In genomic region chr7:156139112-156139511, GRCh38 we compare ENCODE assay signal across 28 cellular contexts.
"Had no signal": no experiment of that assay in that cellular context is flagged by ENCODE, and none has a peak within 500 bp of the region (broad histone marks: within the 10 kb centered on the region; RNA-seq: fewer than 3 reads in every experiment).

No MANE protein-coding gene starts in this region.

- H3K4me3 ChIP-seq: stomach, suprapubic skin, testis, thoracic aorta, thyroid gland, tibial artery, tibial nerve, transverse colon, upper lobe of left lung, upper lobe of right lung, uterus had no signal

- H3K4me1 ChIP-seq: stomach, suprapubic skin, testis, thyroid gland, tibial artery, tibial nerve, transverse colon, upper lobe of left lung, upper lobe of right lung, uterus had no signal

- DNase-seq: stimulated activated CD4-positive, alpha-beta T cell treated with anti-CD3 and anti-CD28 coated beads, Interleukin-2, amount 100 ng/mL, for 48 hours; stimulated activated CD4-positive, alpha-beta T cell treated with anti-CD3 and anti-CD28 coated beads, Interleukin-4, amount 100 ng/mL, for 1 hour; stimulated activated CD4-positive, alpha-beta T cell treated with anti-CD3 and anti-CD28 coated beads, Interleukin-4, amount 100 ng/mL, for 24 hours; stimulated activated CD4-positive, alpha-beta T cell treated with anti-CD3 and anti-CD28 coated beads, Interleukin-4, amount 100 ng/mL, for 4 hours; stimulated activated CD8-positive, alpha-beta memory T cell treated with anti-CD3 and anti-CD28 coated beads, Interleukin-4, amount 100 ng/mL, for 48 hours; stimulated activated naive B cell treated with anti-CD40 and anti-IgM and Interleukin-4, amounts not matched to agents 10 μg/mL and 1 μg/mL and 100 μg/mL, for 72 hours; stimulated activated naive CD4-positive, alpha-beta T cell; stimulated activated naive CD4-positive, alpha-beta T cell treated with Interleukin-2 at 50 U/mL for 16 hours; stimulated activated naive CD8-positive, alpha-beta T cell treated with anti-CD3 and anti-CD28 coated beads, Interleukin-15, amount 100 ng/mL, for 72 hours; stimulated activated naive CD8-positive, alpha-beta T cell treated with anti-CD3 and anti-CD28 coated beads, Interleukin-15, Interleukin-2, amounts not matched to agents 100 U/mL and 50 U/mL, for 24 hours; stomach; substantia nigra; testis; thyroid gland; tibial artery; transverse colon; trophoblast cell; upper lobe of left lung; uterus had no signal

- H3K9me3 Mint-ChIP-seq: stimulated activated effector memory CD8-positive, alpha-beta T cell treated with anti-CD3 and anti-CD28 coated beads, Interleukin-12 subunit alpha, Interleukin-12 subunit beta, amount 100 ng/mL, for 72 hours; stimulated activated naive B cell treated with anti-CD40 and anti-IgM and Interleukin-4, amounts not matched to agents 10 μg/mL and 1 μg/mL and 100 μg/mL, for 72 hours; stimulated activated naive CD8-positive, alpha-beta T cell treated with anti-CD3 and anti-CD28 coated beads, Interleukin-15, amount 100 ng/mL, for 72 hours; stimulated activated naive CD8-positive, alpha-beta T cell treated with anti-CD3 and anti-CD28 coated beads, Interleukin-15, Interleukin-2, amounts not matched to agents 100 ng/mL and 50 ng/mL, for 24 hours; type B pancreatic cell had no signal

- H3K27ac Mint-ChIP-seq: stimulated activated effector memory CD8-positive, alpha-beta T cell treated with anti-CD3 and anti-CD28 coated beads, Interleukin-12 subunit alpha, Interleukin-12 subunit beta, amount 100 ng/mL, for 72 hours; stimulated activated memory B cell treated with anti-CD40 and anti-IgM and Interleukin-4, amounts not matched to agents 10 μg/mL and 1 μg/mL and 100 μg/mL, for 72 hours; stimulated activated naive B cell treated with anti-CD40 and anti-IgM and Interleukin-4, amounts not matched to agents 10 μg/mL and 1 μg/mL and 100 μg/mL, for 72 hours; stimulated activated naive CD8-positive, alpha-beta T cell treated with anti-CD3 and anti-CD28 coated beads, Interleukin-15, amount 100 ng/mL, for 72 hours; stimulated activated naive CD8-positive, alpha-beta T cell treated with anti-CD3 and anti-CD28 coated beads, Interleukin-15, Interleukin-2, amounts not matched to agents 100 ng/mL and 50 ng/mL, for 24 hours; type B pancreatic cell had no signal

- H3K27me3 ChIP-seq: suprapubic skin, testis, thyroid gland, tibial nerve, upper lobe of left lung, upper lobe of right lung, uterus had no signal

- ATAC-seq: stimulated activated effector memory CD8-positive, alpha-beta T cell treated with anti-CD3 and anti-CD28 coated beads, Interleukin-12 subunit alpha, Interleukin-12 subunit beta, amount 100 ng/mL, for 72 hours; stimulated activated memory B cell treated with anti-CD40 and anti-IgM and Interleukin-4, amounts not matched to agents 10 μg/mL and 1 μg/mL and 100 μg/mL, for 72 hours; stimulated activated naive B cell treated with anti-CD40 and anti-IgM and Interleukin-4, amounts not matched to agents 10 μg/mL and 1 μg/mL and 100 μg/mL, for 72 hours; stimulated activated naive CD8-positive, alpha-beta T cell treated with anti-CD3 and anti-CD28 coated beads, Interleukin-15, amount 100 ng/mL, for 72 hours; stimulated activated naive CD8-positive, alpha-beta T cell treated with anti-CD3 and anti-CD28 coated beads, Interleukin-15, Interleukin-2, amounts not matched to agents 100 U/mL and 50 U/mL, for 24 hours; upper lobe of right lung had no signal

- H3K36me3 Mint-ChIP-seq: stimulated activated effector memory CD8-positive, alpha-beta T cell treated with anti-CD3 and anti-CD28 coated beads, Interleukin-12 subunit alpha, Interleukin-12 subunit beta, amount 100 ng/mL, for 72 hours; stimulated activated memory B cell treated with anti-CD40 and anti-IgM and Interleukin-4, amounts not matched to agents 10 μg/mL and 1 μg/mL and 100 μg/mL, for 72 hours; stimulated activated naive B cell treated with anti-CD40 and anti-IgM and Interleukin-4, amounts not matched to agents 10 μg/mL and 1 μg/mL and 100 μg/mL, for 72 hours; type B pancreatic cell had no signal

- FAIRE-seq: urothelium cell line had no signal

- H3K4me3 Mint-ChIP-seq: stimulated activated effector memory CD8-positive, alpha-beta T cell treated with anti-CD3 and anti-CD28 coated beads, Interleukin-12 subunit alpha, Interleukin-12 subunit beta, amount 100 ng/mL, for 72 hours; stimulated activated memory B cell treated with anti-CD40 and anti-IgM and Interleukin-4, amounts not matched to agents 10 μg/mL and 1 μg/mL and 100 μg/mL, for 72 hours; stimulated activated naive B cell treated with anti-CD40 and anti-IgM and Interleukin-4, amounts not matched to agents 10 μg/mL and 1 μg/mL and 100 μg/mL, for 72 hours; stimulated activated naive CD8-positive, alpha-beta T cell treated with anti-CD3 and anti-CD28 coated beads, Interleukin-15, amount 100 ng/mL, for 72 hours; stimulated activated naive CD8-positive, alpha-beta T cell treated with anti-CD3 and anti-CD28 coated beads, Interleukin-15, Interleukin-2, amounts not matched to agents 100 ng/mL and 50 ng/mL, for 24 hours; type B pancreatic cell had no signal

- H3K9me3 ChIP-seq: suprapubic skin, testis, thoracic aorta, thyroid gland, transverse colon, upper lobe of left lung, upper lobe of right lung, uterus had no signal

- H3K4me1 Mint-ChIP-seq: stimulated activated effector memory CD8-positive, alpha-beta T cell treated with anti-CD3 and anti-CD28 coated beads, Interleukin-12 subunit alpha, Interleukin-12 subunit beta, amount 100 ng/mL, for 72 hours; stimulated activated memory B cell treated with anti-CD40 and anti-IgM and Interleukin-4, amounts not matched to agents 10 μg/mL and 1 μg/mL and 100 μg/mL, for 72 hours; stimulated activated naive B cell treated with anti-CD40 and anti-IgM and Interleukin-4, amounts not matched to agents 10 μg/mL and 1 μg/mL and 100 μg/mL, for 72 hours; stimulated activated naive CD8-positive, alpha-beta T cell treated with anti-CD3 and anti-CD28 coated beads, Interleukin-15, amount 100 ng/mL, for 72 hours had no signal

- H3K27me3 Mint-ChIP-seq: stimulated activated naive CD8-positive, alpha-beta T cell treated with anti-CD3 and anti-CD28 coated beads, Interleukin-15, Interleukin-2, amounts not matched to agents 100 ng/mL and 50 ng/mL, for 24 hours had no signal

- H3K27ac ChIP-seq: stomach, suprapubic skin, testis, thoracic aorta, thyroid gland, tibial artery, tibial nerve, transverse colon, upper lobe of left lung, upper lobe of right lung, uterus had no signal

- H3K36me3 ChIP-seq: stomach, suprapubic skin, thoracic aorta, thyroid gland, tibial artery, tibial nerve, transverse colon, upper lobe of left lung, upper lobe of right lung, uterus had no signal
